ENCODE assay signal across 24 cellular contexts in genomic region chr10:75050520-75050919, GRCh38.
DNase-seq lines count a peak whose midpoint lies in the region; ATAC-seq, FAIRE-seq and TF ChIP-seq lines count a peak whose summit lies in the region.
"Had no signal": no experiment of that assay in that cellular context is flagged by ENCODE, and none has a peak within 500 bp of the region (broad histone marks: within the 10 kb centered on the region; RNA-seq: fewer than 3 reads in every experiment).

No MANE protein-coding gene starts in this region.

- no peaks in the 10 kb centered on the region for H3K9me1 ChIP-seq in K562 (ENCODE audit: control insufficient read depth, insufficient read depth, low read length)

- peak overlapping the region; percentile 51 for H2AFZ ChIP-seq in K562 (ENCODE audit: low read depth, low read length)
- H2AFZ ChIP-seq in HepG2 (ENCODE audit: low read length), result no peak overlapping the region
- H2AFZ ChIP-seq in parathyroid adenoma, result peak overlapping the region; percentile 18

- intact Hi-C loops in K562 (cut with micrococcal nuclease), result no loop called here
- intact Hi-C loops in HepG2 (cut with micrococcal nuclease; ENCODE audit: unreplicated experiment), result no loop called here
- intact Hi-C loops in CD4-positive, alpha-beta T cell (cut with DNase I, micrococcal nuclease), result no loop called here

- H3K4me3 ChIP-seq in K562 (no peak overlapping the region), HepG2 (replicated peaks in 1 of 3; ENCODE audit: insufficient read depth in 1 of 3, low read depth in 2 of 3, low read length in 3 of 3) (no peak overlapping the region), parathyroid adenoma (ENCODE audit: low read depth, low read length) (no peak overlapping the region)
- H3K4me3 ChIP-seq: SJSA1 had no signal

- no peak overlapping the region for H3K4me3 Mint-ChIP-seq in CD4-positive, alpha-beta T cell
- H3K4me3 Mint-ChIP-seq: B cell had no signal

- ATAC-seq in K562 (peak; percentile 29; the same call in 1 of the 3 replicates), HepG2 (0 out of 3 replicates have a peak, but pooled peaks have one; percentile 29)
- no peak for ATAC-seq in CD4-positive, alpha-beta T cell (ENCODE audit: poor library complexity)
- ATAC-seq: PC-3 had no signal

- in situ Hi-C loops in K562 (cut with MboI), result no loop called here
- in situ Hi-C loops in HepG2 (cut with HindIII; ENCODE audit: extremely low pct_ligation_motif_present, low pct_unique_long_range_greater_than_20kb), result no loop called here

- H3K79me2 ChIP-seq in K562 (ENCODE audit: control insufficient read depth, insufficient read depth, low read length) (no peaks in the 10 kb centered on the region), HepG2 (ENCODE audit: insufficient read depth, low read length) (no peaks in the 10 kb centered on the region), parathyroid adenoma (no peaks in the 10 kb centered on the region)

- H3K27me3 ChIP-seq in K562 (ENCODE audit: control insufficient read depth in 2 of 2, insufficient read depth in 2 of 2, low read length in 2 of 2) (no peaks in the 10 kb centered on the region), HepG2 (ENCODE audit: control insufficient read depth in 1 of 2, insufficient read depth in 2 of 2, low read length in 2 of 2) (peaks cover 3 to 7% of the 10 kb centered on the region in 2 experiments; a peak in 2 of 5 replicates), parathyroid adenoma (ENCODE audit: control insufficient read depth, insufficient read depth, low read length) (no peaks in the 10 kb centered on the region)
- no peaks in the 10 kb centered on the region for H3K27me3 ChIP-seq in CD4-positive, alpha-beta T cell (ENCODE audit: control insufficient read depth, insufficient read depth, low read length)
- H3K27me3 ChIP-seq: SJSA1 had no signal

- no peaks in the 10 kb centered on the region for H3K4me1 Mint-ChIP-seq in CD4-positive, alpha-beta T cell (ENCODE audit: low read depth)
- H3K4me1 Mint-ChIP-seq: B cell had no signal

- TF ChIP-seq CTCF in K562 (IDR thresholded peaks at IDR 0.05 in 2 of 3, conservative IDR thresholded peaks at IDR 0.05 in 1 of 3; ENCODE audit: insufficient read depth in 2 of 3, low read depth in 1 of 3, low read length in 3 of 3) (no peak), HepG2 (CRISPR knock-in tag; IDR thresholded peaks at IDR 0.05) (no peak), parathyroid adenoma (IDR thresholded peaks at IDR 0.05) (no peak)
- TF ChIP-seq CTCF in CD4-positive, alpha-beta T cell (IDR thresholded peaks at IDR 0.05), result no peak

- H3K36me3 ChIP-seq in K562 (ENCODE audit: control insufficient read depth, insufficient read depth, low read length) (no peaks in the 10 kb centered on the region), HepG2 (replicated peaks in 1 of 2; ENCODE audit: control insufficient read depth in 1 of 2, insufficient read depth in 2 of 2, low read length in 2 of 2) (no peaks in the 10 kb centered on the region), parathyroid adenoma (ENCODE audit: control insufficient read depth, insufficient read depth, low read length) (no peaks in the 10 kb centered on the region)
- H3K36me3 ChIP-seq: SJSA1 had no signal

- no peak overlapping the region for H3K27ac Mint-ChIP-seq in CD4-positive, alpha-beta T cell
- H3K27ac Mint-ChIP-seq: B cell had no signal

- CTCF ChIA-PET in K562 (lab: Yijun Ruan, JAX; ENCODE audit: low intra/inter-chr PET ratio) (no interaction called here), HepG2 (lab: Yijun Ruan, JAX; ENCODE audit: low intra/inter-chr PET ratio, low total read pairs) (no interaction called here)
- CTCF ChIA-PET in CD4-positive, alpha-beta T cell (lab: Charles Lee), result no interaction called here

- no peaks in the 10 kb centered on the region for H4K20me1 ChIP-seq in K562 (replicated peaks; ENCODE audit: control insufficient read depth, insufficient read depth, low read length)
- no peaks in the 10 kb centered on the region for H4K20me1 ChIP-seq in HepG2 (ENCODE audit: insufficient read depth, low read length)

- DNase-seq in K562 (ENCODE audit: extremely low read depth in 1 of 4, low spot score in 3 of 4) (peak in 2 of 4 experiments; percentile 37 to 40), HepG2 (ENCODE audit: low spot score) (no peak), NAMALWA (ENCODE audit: low spot score) (no peak), HPDE6-E6E7 (ENCODE audit: extremely low spot score) (no peak), kidney glomerular epithelial cell (lab: John Stamatoyannopoulos, UW) (no peak)
- no peak for DNase-seq in CD4-positive, alpha-beta T cell
- DNase-seq: Calu3, DND-41, Kasumi-1, NCI-H1105, NCI-H146, NCI-H1930, NCI-H2107, NCI-H524, NCI-H748 treated with DMSO at 0.1 percent for 48 hours, PC-3, Right ventricle myocardium superior had no signal

- TF ChIP-seq EP300 in K562 (IDR thresholded peaks at IDR 0.05; ENCODE audit: low read length) (no peak), HepG2 (IDR thresholded peaks at IDR 0.05; ENCODE audit: low read depth in 2 of 2, low read length in 2 of 2) (no peak), HepG2 (CRISPR knock-in tag; IDR thresholded peaks at IDR 0.05; ENCODE audit: borderline replicate concordance) (no peak)

- BruUV-seq in K562 (replicated peaks; lab: Mats Ljungman, UMichigan), result no TSS peak
- BruUV-seq in HepG2 (replicated peaks; lab: Mats Ljungman, UMichigan), result no TSS peak

- POLR2A ChIA-PET in K562 (lab: Yijun Ruan, JAX), result interaction anchor here (1.7 kb wide), 1 partner anchor 17 kb away, joined by 4 read pairs; no protein-coding TSS in a partner anchor
- POLR2A ChIA-PET in HepG2 (lab: Yijun Ruan, JAX), result no interaction called here
- POLR2A ChIA-PET in CD4-positive, alpha-beta T cell (lab: Charles Lee), result no interaction called here

- 52% methylated on average over 10 of the region's 10 CpGs for WGBS in K562 (ENCODE audit: insufficient coverage, low coverage, missing lambda C conversion rate)
- 60% methylated on average over 5 of the region's 10 CpGs for WGBS in HepG2 (ENCODE audit: low lambda C conversion rate)

- H3K27ac ChIP-seq in K562 (ENCODE audit: extremely low read depth, low read depth, low read length) (no peak overlapping the region; the same call in 2 of the 3 replicates), HepG2 (ENCODE audit: extremely low read length, insufficient read depth, low read length) (no peak overlapping the region), parathyroid adenoma (peak overlapping the region; percentile 98)
- H3K27ac ChIP-seq in CD4-positive, alpha-beta T cell (ENCODE audit: low read depth, low read length), result no peak overlapping the region
- H3K27ac ChIP-seq: C4-2B, HL-60, SJSA1 had no signal

- H3K9me3 ChIP-seq in K562 (replicated peaks; ENCODE audit: control insufficient read depth, insufficient read depth, low read depth, low read length) (no peaks in the 10 kb centered on the region), HepG2 (ENCODE audit: low read length) (no peaks in the 10 kb centered on the region), parathyroid adenoma (ENCODE audit: control insufficient read depth, low read length) (no peaks in the 10 kb centered on the region)
- H3K9me3 ChIP-seq in CD4-positive, alpha-beta T cell (ENCODE audit: control insufficient read depth, low read length), result no peaks in the 10 kb centered on the region
- H3K9me3 ChIP-seq: SJSA1 had no signal

- TF ChIP-seq POLR2A in K562 (conservative IDR thresholded peaks at IDR 0.05) (no peak), HepG2 (IDR thresholded peaks at IDR 0.05; ENCODE audit: insufficient read depth in 1 of 2, low read depth in 2 of 2, low read length in 2 of 2) (no peak)

- H3K9me3 Mint-ChIP-seq in CD4-positive, alpha-beta T cell, result no peaks in the 10 kb centered on the region

- FAIRE-seq in K562 (lab: Jason Lieb, UNC) (no peak), HepG2 (lab: Jason Lieb, UNC) (no peak)
- FAIRE-seq: GM12892, GM19239 had no signal

- no peaks in the 10 kb centered on the region for H3K36me3 Mint-ChIP-seq in CD4-positive, alpha-beta T cell (ENCODE audit: low read depth)

- TF ChIP-seq RAD21 in K562 (CRISPR knock-in tag; conservative IDR thresholded peaks at IDR 0.05 in 1 of 2, IDR thresholded peaks at IDR 0.05 in 1 of 2) (no peak), HepG2 (CRISPR knock-in tag; IDR thresholded peaks at IDR 0.05) (no peak)

- H3K4me2 ChIP-seq in K562 (ENCODE audit: insufficient read depth, low read length) (no peak overlapping the region), HepG2 (ENCODE audit: low read depth, low read length) (peak overlapping the region; percentile 27; the same call in 1 of the 2 replicates), parathyroid adenoma (ENCODE audit: low read length) (peak overlapping the region; percentile 39)

- H3K9ac ChIP-seq in K562 (ENCODE audit: insufficient read depth in 1 of 2, low read depth in 2 of 2, low read length in 2 of 2), result peak overlapping the region in 1 of 2 experiments; percentile 70; a peak in 2 of 4 replicates
- H3K9ac ChIP-seq in HepG2 (ENCODE audit: insufficient read depth, low read depth, low read length), result no peak overlapping the region
- H3K9ac ChIP-seq in parathyroid adenoma, result no peak overlapping the region

- H3K27me3 Mint-ChIP-seq in CD4-positive, alpha-beta T cell, result no peaks in the 10 kb centered on the region

- H3K4me1 ChIP-seq in K562 (replicated peaks in 1 of 2; ENCODE audit: control insufficient read depth in 2 of 2, insufficient read depth in 2 of 2, low read length in 2 of 2) (peaks cover 5 to 7% of the 10 kb centered on the region in 2 experiments; a peak in 2 of 5 replicates), HepG2 (ENCODE audit: insufficient read depth, low read length) (peaks cover 4% of the 10 kb centered on the region; the same call in 1 of the 2 replicates), parathyroid adenoma (peaks cover 54% of the 10 kb centered on the region)
- H3K4me1 ChIP-seq: SJSA1 had no signal

TF ChIP-seq in K562, 482 proteins besides CTCF, POLR2A, EP300 and RAD21 (continues in another document):
- TF ChIP-seq C11orf30 (IDR thresholded peaks at IDR 0.05; ENCODE audit: low read depth), result peak; percentile 39; the same call in 1 of the 2 replicates
- 0 out of 2 replicates have a peak, but pooled peaks have one; percentile 10 for TF ChIP-seq ZNF316 (IDR thresholded peaks at IDR 0.05)
- no peak for TF ChIP-seq SRSF3 (IDR thresholded peaks at IDR 0.05; ENCODE audit: insufficient read depth, low read length)
- TF ChIP-seq SUPT5H (IDR thresholded peaks at IDR 0.05), result no peak
- TF ChIP-seq ZNF384 (IDR thresholded peaks at IDR 0.05; ENCODE audit: low read depth, low read length), result no peak
- no peak for TF ChIP-seq MYC (IDR thresholded peaks at IDR 0.05; ENCODE audit: low read depth, low read length)
- no peak for TF ChIP-seq MYC (CRISPR knock-in tag; IDR thresholded peaks at IDR 0.05; ENCODE audit: borderline replicate concordance, low read depth)

TF ChIP-seq in HepG2, 621 proteins besides CTCF, POLR2A, EP300 and RAD21:
- TF ChIP-seq HOXA9 (CRISPR knock-in tag; IDR thresholded peaks at IDR 0.05; ENCODE audit: borderline replicate concordance), result no peak

Comparison
In these comparisons a context has a peak if more than half of its experiments do, and no peak if none do; other contexts are left out.
1. Of the 241 proteins assayed by ChIP-seq in both HepG2 and K562: peak only in HepG2: none; only in K562: MAFK and NFE2; in both: none; in neither: 239.